ENCODE assay signal across 14 cellular contexts in the genomic region with DNA sequence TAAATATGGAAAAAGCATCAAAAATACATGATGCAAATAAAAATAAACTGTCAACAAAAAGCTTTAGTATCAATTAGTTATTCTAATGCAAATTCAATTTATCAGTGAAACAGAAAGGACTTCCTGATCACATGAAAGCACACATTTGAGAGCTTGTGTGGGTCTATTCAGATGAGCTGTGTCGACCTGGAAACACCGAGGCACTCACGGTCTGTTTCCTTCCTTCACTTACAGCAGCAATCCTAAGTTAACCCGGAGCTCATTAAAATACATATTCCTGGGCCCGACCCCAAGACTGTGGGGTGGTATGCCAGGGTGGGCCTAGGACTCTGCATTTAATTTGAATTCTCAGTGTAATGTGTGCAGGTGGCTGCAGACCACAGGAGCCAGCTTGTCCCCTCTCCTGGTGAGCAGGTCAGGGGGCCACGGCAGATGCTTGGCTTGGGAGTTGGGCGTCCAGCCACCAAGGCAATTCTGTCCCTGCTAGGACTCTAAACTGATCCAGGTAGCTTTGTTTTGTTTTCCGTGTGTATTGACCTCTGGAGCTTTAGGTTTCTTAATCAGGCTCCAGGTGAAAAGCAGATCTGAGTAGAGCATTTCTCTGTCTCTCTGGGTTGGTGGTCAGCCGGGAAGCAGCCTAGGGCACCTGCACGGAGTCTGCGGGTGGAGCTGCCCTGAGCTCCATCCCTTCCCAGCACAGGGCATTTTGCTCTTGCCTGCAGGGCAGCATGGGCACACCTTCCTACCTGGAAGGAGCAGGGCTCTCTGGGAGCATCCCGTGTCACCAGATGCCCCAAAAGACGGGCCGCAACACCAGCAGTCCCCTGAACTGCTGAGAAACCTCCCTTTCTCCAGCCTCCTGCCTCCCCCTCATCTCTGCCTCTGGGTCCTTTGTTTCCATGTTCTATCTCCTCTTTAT. TPM values are rescaled to one million over a fixed set of nuclear protein-coding genes. Genes with fewer than 3 reads are reported as not detected.
DNase-seq lines count a peak whose midpoint lies in the region; ATAC-seq and TF ChIP-seq lines count a peak whose summit lies in the region.
"Had no signal": no experiment of that assay in that cellular context is flagged by ENCODE, and none has a peak within 500 bp of the region (broad histone marks: within the 10 kb centered on the region; RNA-seq: fewer than 3 reads in every experiment).

No MANE protein-coding gene starts in this region.

- H3K9me3 Mint-ChIP-seq in activated CD4-positive, alpha-beta T cell treated with anti-CD3 and anti-CD28 coated beads, Interleukin-2, amount 10 ng/mL, durations not matched to agents 7 days and 5 days, result no peaks in the 10 kb centered on the region
- H3K9me3 Mint-ChIP-seq in central memory CD8-positive, alpha-beta T cell, result no peaks in the 10 kb centered on the region

- peaks cover 0 to 59% (median 27%) of the 10 kb centered on the region in 4 donors for H3K4me1 ChIP-seq in Peyer's patch

- peak overlapping the region in 1 of 4 donors; percentile 16 for H3K4me3 ChIP-seq in Peyer's patch

- POLR2A ChIA-PET in activated CD4-positive, alpha-beta T cell treated with anti-CD3 and anti-CD28 coated beads, Interleukin-2, amount 10 ng/mL, durations not matched to agents 7 days and 5 days (lab: Charles Lee), result no interaction called here

- peak overlapping the region; percentile 56 for H3K4me3 Mint-ChIP-seq in activated CD4-positive, alpha-beta T cell treated with anti-CD3 and anti-CD28 coated beads, Interleukin-2, amount 10 ng/mL, durations not matched to agents 7 days and 5 days
- H3K4me3 Mint-ChIP-seq in central memory CD8-positive, alpha-beta T cell, result peak overlapping the region; percentile 99

- peak overlapping the region; percentile 13 to 65 (median 28) for H3K27ac ChIP-seq in Peyer's patch

- H3K4me1 Mint-ChIP-seq in activated CD4-positive, alpha-beta T cell treated with anti-CD3 and anti-CD28 coated beads, Interleukin-2, amount 10 ng/mL, durations not matched to agents 7 days and 5 days, result peaks cover 93% of the 10 kb centered on the region
- peaks cover 97% of the 10 kb centered on the region for H3K4me1 Mint-ChIP-seq in central memory CD8-positive, alpha-beta T cell

- H3K9me3 ChIP-seq in Peyer's patch, result no peaks in the 10 kb centered on the region

- no peak for TF ChIP-seq CTCF in Peyer's patch (IDR thresholded peaks at IDR 0.05)

- H3K27me3 ChIP-seq in Peyer's patch, result no peaks in the 10 kb centered on the region

- H3K27ac Mint-ChIP-seq in activated CD4-positive, alpha-beta T cell treated with anti-CD3 and anti-CD28 coated beads, Interleukin-2, amount 10 ng/mL, durations not matched to agents 7 days and 5 days, result peak overlapping the region; percentile 85
- peak overlapping the region; percentile 97 for H3K27ac Mint-ChIP-seq in central memory CD8-positive, alpha-beta T cell (ENCODE audit: low read depth)

- H3K36me3 Mint-ChIP-seq in activated CD4-positive, alpha-beta T cell treated with anti-CD3 and anti-CD28 coated beads, Interleukin-2, amount 10 ng/mL, durations not matched to agents 7 days and 5 days (ENCODE audit: low read depth), result peaks cover 65% of the 10 kb centered on the region
- H3K36me3 Mint-ChIP-seq in central memory CD8-positive, alpha-beta T cell (ENCODE audit: insufficient read depth), result peaks cover 42% of the 10 kb centered on the region

- no peak for DNase-seq in activated CD4-positive, alpha-beta T cell treated with anti-CD3 and anti-CD28 coated beads, Interleukin-2, amount 10 ng/mL, durations not matched to agents 7 days and 5 days
- no peak for DNase-seq in activated CD4-positive, alpha-beta T cell treated with anti-CD3 and anti-CD28 coated beads, Interleukin-2, amount 50 U/mL, for 4 hours
- DNase-seq in Peyer's patch, result peak in 2 of 3 donors; percentile 46 to 48
- DNase-seq in central memory CD8-positive, alpha-beta T cell (ENCODE audit: low spot score in 2 of 2), result no peak
- DNase-seq in stimulated activated CD8-positive, alpha-beta memory T cell treated with anti-CD3 and anti-CD28 coated beads, Interleukin-4, amount 100 ng/mL, for 48 hours, result peak; percentile 27
- no peak for DNase-seq in DMS153 (lab: John Stamatoyannopoulos, UW)
- no peak for DNase-seq in NCI-H446 treated with DMSO at 0.1 percent for 48 hours (lab: John Stamatoyannopoulos, UW)
- DNase-seq in NCI-H69 (lab: John Stamatoyannopoulos, UW), result no peak
- DNase-seq: dermis blood vessel endothelial cell, GDM1, HCEC 1CT, KG1, NCI-H2171 treated with DMSO at 0.1 percent for 48 hours had no signal

- CTCF ChIA-PET in activated CD4-positive, alpha-beta T cell treated with anti-CD3 and anti-CD28 coated beads, Interleukin-2, amount 10 ng/mL, durations not matched to agents 7 days and 5 days (lab: Charles Lee), result interaction anchor here (0.9 to 4.0 kb wide), 11 partner anchors 9 to 100 kb away, joined by 3 to 34 read pairs (median 3); a partner anchor contains a TSS

- no peaks in the 10 kb centered on the region for H3K27me3 Mint-ChIP-seq in activated CD4-positive, alpha-beta T cell treated with anti-CD3 and anti-CD28 coated beads, Interleukin-2, amount 10 ng/mL, durations not matched to agents 7 days and 5 days
- H3K27me3 Mint-ChIP-seq in central memory CD8-positive, alpha-beta T cell, result no peaks in the 10 kb centered on the region

- ATAC-seq in central memory CD8-positive, alpha-beta T cell (replicated peaks; ENCODE audit: extremely low read depth, poor library complexity, severe bottlenecking), result no peak

- TF ChIP-seq POLR2A in Peyer's patch (IDR thresholded peaks at IDR 0.05), result no peak

- peaks cover 0 to 6% (median 0%) of the 10 kb centered on the region in 3 donors for H3K36me3 ChIP-seq in Peyer's patch

RNA-seq across cellular contexts. Expression of a gene that starts 9.0 kb away (rescaled TPM):
- total RNA-seq in activated CD4-positive, alpha-beta T cell treated with anti-CD3 and anti-CD28 coated beads, Interleukin-2, amount 10 ng/mL, durations not matched to agents 7 days and 5 days, result 100 to 1,000 TPM; 111 to 133 TPM
- 10 to 100 TPM; 40.9 to 67.7 (median 51.8) TPM for total RNA-seq in Peyer's patch
- total RNA-seq: A673 had no signal

Comparison
In these comparisons a context has a peak if more than half of its experiments do, and no peak if none do; other contexts are left out.
1. DNase-seq: peak in Peyer's patch (2 of 3) and stimulated activated CD8-positive, alpha-beta memory T cell treated with anti-CD3 and anti-CD28 coated beads, Interleukin-4, amount 100 ng/mL, for 48 hours (single experiment); none in activated CD4-positive, alpha-beta T cell treated with anti-CD3 and anti-CD28 coated beads, Interleukin-2, amount 10 ng/mL, durations not matched to agents 7 days and 5 days (single experiment), activated CD4-positive, alpha-beta T cell treated with anti-CD3 and anti-CD28 coated beads, Interleukin-2, amount 50 U/mL, for 4 hours (0 of 2), central memory CD8-positive, alpha-beta T cell (0 of 2), DMS153 (single experiment), NCI-H446 treated with DMSO at 0.1 percent for 48 hours (single experiment) and NCI-H69 (single experiment).